In the genomic region with DNA sequence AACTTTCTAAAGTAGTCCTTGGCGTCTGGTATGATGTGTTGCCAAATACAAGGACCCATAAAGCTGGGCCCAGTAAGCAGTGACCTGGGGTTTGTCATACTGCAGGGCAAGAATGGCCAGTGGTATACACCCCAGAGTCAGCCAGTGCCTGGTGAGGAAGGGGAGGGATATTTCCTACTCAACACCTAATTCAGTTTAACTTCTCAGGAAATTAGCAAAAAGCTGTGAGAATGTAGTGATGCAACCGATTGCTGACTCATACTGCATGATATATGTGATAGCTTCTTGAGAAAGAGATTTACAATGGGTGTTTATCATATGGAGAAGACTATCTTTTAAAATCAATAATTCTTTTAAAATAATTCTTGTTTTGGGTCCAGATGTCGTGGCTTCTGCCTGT, we compare ENCODE assay signal across 15 cellular contexts.
"Had no signal": no experiment of that assay in that cellular context is flagged by ENCODE, and none has a peak within 500 bp of the region (broad histone marks: within the 10 kb centered on the region; RNA-seq: fewer than 3 reads in every experiment).

No MANE protein-coding gene starts in this region.

- H3K4me3 ChIP-seq: ascending aorta, coronary artery, psoas muscle, suprapubic skin, upper lobe of left lung had no signal

- DNase-seq: activated CD4-positive, alpha-beta T cell treated with anti-CD3 and anti-CD28 coated beads for 4 hours; activated CD8-positive, alpha-beta memory T cell treated with anti-CD3 and anti-CD28 coated beads, Interleukin-2, amount 50 U/mL, for 48 hours; activated CD8-positive, alpha-beta T cell treated with anti-CD3 and anti-CD28 coated beads for 36 hours; activated naive CD8-positive, alpha-beta T cell treated with anti-CD3 and anti-CD28 coated beads, Interleukin-2, amount 10 ng/mL, durations not matched to agents 7 days and 5 days; effector CD4-positive, alpha-beta T cell; nucleus accumbens; psoas muscle; stimulated activated CD4-positive, alpha-beta T cell treated with anti-CD3 and anti-CD28 coated beads, Interleukin-12 subunit alpha, Interleukin-12 subunit beta, amount 100 ng/mL, for 4 hours; stimulated activated CD8-positive, alpha-beta memory T cell treated with anti-CD3 and anti-CD28 coated beads, Interleukin-4, amount 100 ng/mL, for 48 hours; stimulated activated naive CD8-positive, alpha-beta T cell treated with anti-CD3 and anti-CD28 coated beads, Interleukin-15, Interleukin-2, amounts not matched to agents 100 U/mL and 50 U/mL, for 24 hours; T-cell; upper lobe of left lung had no signal
